19 cellular contexts compared by ENCODE assay signal in genomic region chr22:46163498-46163897, GRCh38. TPM values are rescaled to one million over a fixed set of nuclear protein-coding genes. Genes with fewer than 3 reads are reported as not detected.
DNase-seq lines count a peak whose midpoint lies in the region; ATAC-seq and TF ChIP-seq lines count a peak whose summit lies in the region.
"Had no signal": no experiment of that assay in that cellular context is flagged by ENCODE, and none has a peak within 500 bp of the region (broad histone marks: within the 10 kb centered on the region; RNA-seq: fewer than 3 reads in every experiment).

No MANE protein-coding gene starts in this region.

- WGBS in H9 (ENCODE audit: extremely low coverage, insufficient read length, low lambda C conversion rate), result no CpG with 5 or more reads among the region's 13 CpGs

- H3K27me3 ChIP-seq in BLaER1 (no peaks in the 10 kb centered on the region), H9 (ENCODE audit: insufficient read depth, low read length) (no peaks in the 10 kb centered on the region), BE2C (no peaks in the 10 kb centered on the region)

- H3K27ac Mint-ChIP-seq in H9 (no peak overlapping the region), nephron (peak overlapping the region; percentile 18 to 58 (median 39))

- no peak overlapping the region for H4K8ac ChIP-seq in H9 (replicated peaks; ENCODE audit: insufficient read length, low read depth, low read length)

- peak overlapping the region; percentile 32; the same call in 1 of the 2 replicates for H3K27ac ChIP-seq in BLaER1
- H3K27ac ChIP-seq in H9 (ENCODE audit: insufficient read length, low read depth, low read length), result no peak overlapping the region

- H3K18ac ChIP-seq in H9 (ENCODE audit: insufficient read length, low read depth, low read length), result no peak overlapping the region

- H3K23ac ChIP-seq in H9 (ENCODE audit: insufficient read length, low read depth, low read length), result no peak overlapping the region

- no peak overlapping the region for H2BK12ac ChIP-seq in H9 (ENCODE audit: insufficient read length, low read depth, low read length)

- peak overlapping the region; percentile 63 for H4K91ac ChIP-seq in H9 (ENCODE audit: insufficient read length, low read depth, low read length)

- H3K9ac ChIP-seq in BLaER1 (no peak overlapping the region), H9 (ENCODE audit: extremely low read depth, insufficient read length, low read length) (no peak overlapping the region)

- no peaks in the 10 kb centered on the region for H3K79me2 ChIP-seq in H9 (ENCODE audit: insufficient read depth, low read length)

- H2BK15ac ChIP-seq in H9 (ENCODE audit: low read depth, low read length), result no peak overlapping the region

- H3K4me1 Mint-ChIP-seq in H9, result peaks cover 3% of the 10 kb centered on the region in 2 experiments; a peak in 3 of 4 replicates
- H3K4me1 Mint-ChIP-seq in nephron, result peaks cover 8% of the 10 kb centered on the region

- H3T11ph ChIP-seq in H9 (ENCODE audit: low read length), result no peak overlapping the region

- H3K14ac ChIP-seq in H9 (ENCODE audit: insufficient read depth, low read length), result peak overlapping the region; percentile 71

- DNase-seq in H9 (no peak), glomerular visceral epithelial cell (ENCODE audit: extremely low spot score) (peak; percentile 47), BE2C (no peak), COLO829 (ENCODE audit: low spot score) (no peak), HT-29 (ENCODE audit: low spot score) (no peak)
- DNase-seq: CD4-positive, alpha-beta memory T cell; EL; GF-D8; MM.1S; NCI-H1048; NCI-H1436 treated with DMSO at 0.1 percent for 48 hours; NCI-H2171 treated with DMSO at 0.1 percent for 48 hours; NCI-H526; OCI-M1 had no signal

- H3K4me3 Mint-ChIP-seq in H9 (no peak overlapping the region), nephron (no peak overlapping the region)
- H3K4me3 Mint-ChIP-seq: CD4-positive, alpha-beta memory T cell had no signal

- H4K20me1 ChIP-seq in BLaER1, result peaks cover 50% of the 10 kb centered on the region
- no peaks in the 10 kb centered on the region for H4K20me1 ChIP-seq in H9 (ENCODE audit: control insufficient read depth, insufficient read depth, insufficient read length)

- no peak overlapping the region for H2AK5ac ChIP-seq in H9 (ENCODE audit: insufficient read length, low read length)

- H3K9me3 Mint-ChIP-seq in H9 (no peaks in the 10 kb centered on the region), nephron (no peaks in the 10 kb centered on the region)
- H3K9me3 Mint-ChIP-seq: CD4-positive, alpha-beta memory T cell had no signal

- no peaks in the 10 kb centered on the region for H3K23me2 ChIP-seq in H9 (ENCODE audit: insufficient read length, low read depth, low read length, poor library complexity, severe bottlenecking)

- no peaks in the 10 kb centered on the region; a peak in 1 of 7 replicates for H3K36me3 Mint-ChIP-seq in H9 (ENCODE audit: insufficient read depth in 1 of 3, low read depth in 3 of 3)
- H3K36me3 Mint-ChIP-seq in nephron (ENCODE audit: low read depth), result peaks cover 10% of the 10 kb centered on the region

- H3K4me2 ChIP-seq in BLaER1, result peak overlapping the region; percentile 11
- no peak overlapping the region for H3K4me2 ChIP-seq in H9 (ENCODE audit: insufficient read depth, insufficient read length, low read length)

- H2BK120ac ChIP-seq in H9 (ENCODE audit: low read depth, low read length, poor library complexity, severe bottlenecking), result no peak overlapping the region

- ATAC-seq in GM19463 (IDR thresholded peaks at IDR 0.05; ENCODE audit: unreplicated experiment), result no peak
- ATAC-seq: K562, Right ventricle myocardium inferior had no signal

- H3K4me3 ChIP-seq in BLaER1 (no peak overlapping the region), BE2C (ENCODE audit: low read depth, low read length) (no peak overlapping the region)
- H3K4me3 ChIP-seq: K562 had no signal

- TF ChIP-seq CTCF in H9 (conservative IDR thresholded peaks at IDR 0.05) (no peak), nephron (IDR thresholded peaks at IDR 0.05; ENCODE audit: unreplicated experiment in 3 of 3) (no peak), BE2C (IDR thresholded peaks at IDR 0.05; ENCODE audit: low read depth, low read length) (no peak)

- H2AFZ ChIP-seq in H9 (ENCODE audit: low read length), result no peak overlapping the region

- peaks cover 4% of the 10 kb centered on the region; the same call in 1 of the 2 replicates for H3K27me3 Mint-ChIP-seq in H9 (ENCODE audit: low read depth)
- H3K27me3 Mint-ChIP-seq in nephron (ENCODE audit: low read depth), result no peaks in the 10 kb centered on the region
- H3K27me3 Mint-ChIP-seq: CD4-positive, alpha-beta memory T cell had no signal

- no peaks in the 10 kb centered on the region for H3K79me1 ChIP-seq in H9 (ENCODE audit: insufficient read depth, low read depth, low read length, poor library complexity, severe bottlenecking)

- no peak overlapping the region for H3K56ac ChIP-seq in H9 (ENCODE audit: insufficient read length, low read depth, low read length)

- no peak overlapping the region for H2BK5ac ChIP-seq in H9 (ENCODE audit: insufficient read length, low read length)

- H3K9me3 ChIP-seq in BLaER1 (0 out of 2 replicates have a peak, but pooled peaks cover 5% of the 10 kb centered on the region), H9 (ENCODE audit: control insufficient read depth, low read depth, low read length) (no peaks in the 10 kb centered on the region), BE2C (no peaks in the 10 kb centered on the region)

- H4K5ac ChIP-seq in H9 (ENCODE audit: insufficient read length, low read depth, low read length), result no peak overlapping the region

- H3K4ac ChIP-seq in H9 (ENCODE audit: low read depth, low read length), result no peak overlapping the region

- peaks cover 73% of the 10 kb centered on the region for H3K36me3 ChIP-seq in BLaER1
- no peaks in the 10 kb centered on the region for H3K36me3 ChIP-seq in BE2C

- H2BK20ac ChIP-seq in H9 (ENCODE audit: low read depth, low read length, poor library complexity, severe bottlenecking), result no peak overlapping the region

- H3K4me1 ChIP-seq in BLaER1 (peaks cover 12% of the 10 kb centered on the region), H9 (ENCODE audit: insufficient read depth, low read length) (no peaks in the 10 kb centered on the region), BE2C (no peaks in the 10 kb centered on the region)

RNA-seq across cellular contexts. Expression of gene PPARA, which starts 13.2 kb away (rescaled TPM):
- 7.3 and 7.4 TPM in 2 replicates for total RNA-seq in H9 (2021)
- 2.6 TPM for polyA plus RNA-seq in BE2C (2012; ENCODE audit: insufficient read depth, insufficient read length, low read depth)
- total RNA-seq in HT-29 (2014; rRNA removed; shearing (Covaris generic)), result 14.6 and 18.1 TPM in 2 replicates

Comparison
In these comparisons a context has a peak if more than half of its experiments do, and no peak if none do; other contexts are left out.
1. H3K27ac Mint-ChIP-seq: peak in nephron (3 of 3); none in H9 (0 of 3).